In the genomic region with DNA sequence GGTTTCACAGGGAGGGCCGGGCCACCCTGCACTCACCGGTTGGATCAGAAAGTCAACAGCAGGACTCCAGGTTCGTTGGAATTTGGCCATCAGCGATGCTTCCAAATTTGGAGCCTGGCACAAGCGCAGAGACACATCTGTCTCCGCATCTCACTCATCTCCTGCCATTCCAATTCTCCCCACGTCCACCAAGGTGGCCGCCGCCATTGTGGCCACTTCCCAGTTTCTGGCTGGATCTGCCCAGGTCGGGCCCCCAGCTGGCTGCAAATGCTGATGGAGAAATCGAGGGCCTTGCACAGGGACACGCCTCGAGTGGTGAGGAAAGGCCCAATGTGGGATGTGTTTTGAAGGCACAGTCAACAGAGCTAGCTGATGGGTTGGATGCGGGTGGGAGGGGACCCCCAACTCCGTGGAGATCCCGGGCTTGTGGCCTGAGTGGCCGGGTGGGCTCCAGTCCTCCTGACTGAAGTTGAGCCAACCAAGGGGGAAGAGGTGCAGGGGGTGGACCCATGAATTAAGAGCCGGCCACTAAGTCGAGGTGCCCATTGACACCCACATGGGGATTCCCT, we compare ENCODE assay signal across 26 cellular contexts.
"Had no signal": no experiment of that assay in that cellular context is flagged by ENCODE, and none has a peak within 500 bp of the region (broad histone marks: within the 10 kb centered on the region; RNA-seq: fewer than 3 reads in every experiment).

No MANE protein-coding gene starts in this region.

- H3K4me1 Mint-ChIP-seq: activated CD4-positive, alpha-beta T cell treated with anti-CD3 and anti-CD28 coated beads, Interleukin-2, amount 10 ng/mL, durations not matched to agents 7 days and 5 days had no signal

- H3K36me3 Mint-ChIP-seq: activated CD4-positive, alpha-beta memory T cell treated with anti-CD3 and anti-CD28 coated beads for 36 hours; activated naive CD8-positive, alpha-beta T cell treated with anti-CD3 and anti-CD28 coated beads, Interleukin-2, amount 10 ng/mL, durations not matched to agents 7 days and 5 days had no signal

- H3K36me3 ChIP-seq: adrenal gland, breast epithelium, Peyer's patch, SJCRH30 had no signal

- DNase-seq: activated CD4-positive, alpha-beta memory T cell treated with anti-CD3 and anti-CD28 coated beads for 36 hours; activated CD4-positive, alpha-beta T cell treated with anti-CD3 and anti-CD28 coated beads, Interleukin-2, amount 10 ng/mL, durations not matched to agents 7 days and 5 days; activated CD4-positive, CD25-positive, alpha-beta regulatory T cell; activated CD8-positive, alpha-beta memory T cell treated with anti-CD3 and anti-CD28 coated beads for 24 hours; activated naive CD4-positive, alpha-beta T cell treated with anti-CD3 and anti-CD28 coated beads, Interleukin-2, amount 50 U/mL, for 16 hours; activated naive CD8-positive, alpha-beta T cell treated with anti-CD3 and anti-CD28 coated beads, Interleukin-2, amount 10 ng/mL, durations not matched to agents 7 days and 5 days; activated T-cell treated with anti-CD3 and anti-CD28 coated beads, Interleukin-2, amount 50 U/mL, for 48 hours; anterior cingulate cortex; NCI-H1092; NCI-H1417 treated with DMSO at 0.1 percent for 48 hours; NCI-H1694; NCI-H2029; NCI-H2107; NCI-H2171 treated with DMSO at 0.1 percent for 48 hours; NCI-H226; NCI-H526; NCI-H774; OCI-M1; Peyer's patch; SJCRH30; T-helper 1 cell had no signal

- H3K27me3 ChIP-seq: adrenal gland, Peyer's patch had no signal

- H3K4me3 Mint-ChIP-seq: activated CD4-positive, alpha-beta memory T cell treated with anti-CD3 and anti-CD28 coated beads for 36 hours; activated CD4-positive, alpha-beta T cell treated with anti-CD3 and anti-CD28 coated beads, Interleukin-2, amount 10 ng/mL, durations not matched to agents 7 days and 5 days; activated naive CD8-positive, alpha-beta T cell treated with anti-CD3 and anti-CD28 coated beads, Interleukin-2, amount 10 ng/mL, durations not matched to agents 7 days and 5 days had no signal

- H3K4me2 ChIP-seq: KMS-11, SK-N-SH had no signal

- H3K27ac ChIP-seq: breast epithelium, KMS-11, Peyer's patch, SJCRH30, VCaP had no signal

- H3K4me1 ChIP-seq: adrenal gland, breast epithelium, SJCRH30 had no signal

- H3K4me3 ChIP-seq: adrenal gland, Peyer's patch, SJCRH30 had no signal

- H3K9me3 Mint-ChIP-seq: activated CD4-positive, alpha-beta memory T cell treated with anti-CD3 and anti-CD28 coated beads for 36 hours; activated CD4-positive, alpha-beta T cell treated with anti-CD3 and anti-CD28 coated beads, Interleukin-2, amount 10 ng/mL, durations not matched to agents 7 days and 5 days; activated naive CD8-positive, alpha-beta T cell treated with anti-CD3 and anti-CD28 coated beads, Interleukin-2, amount 10 ng/mL, durations not matched to agents 7 days and 5 days had no signal

- H3K9me3 ChIP-seq: adrenal gland, breast epithelium, Peyer's patch, SJCRH30, SK-N-SH had no signal

- H3K27ac Mint-ChIP-seq: activated CD4-positive, alpha-beta memory T cell treated with anti-CD3 and anti-CD28 coated beads for 36 hours; activated CD4-positive, alpha-beta T cell treated with anti-CD3 and anti-CD28 coated beads, Interleukin-2, amount 10 ng/mL, durations not matched to agents 7 days and 5 days; activated naive CD8-positive, alpha-beta T cell treated with anti-CD3 and anti-CD28 coated beads, Interleukin-2, amount 10 ng/mL, durations not matched to agents 7 days and 5 days had no signal
